In the genomic region with DNA sequence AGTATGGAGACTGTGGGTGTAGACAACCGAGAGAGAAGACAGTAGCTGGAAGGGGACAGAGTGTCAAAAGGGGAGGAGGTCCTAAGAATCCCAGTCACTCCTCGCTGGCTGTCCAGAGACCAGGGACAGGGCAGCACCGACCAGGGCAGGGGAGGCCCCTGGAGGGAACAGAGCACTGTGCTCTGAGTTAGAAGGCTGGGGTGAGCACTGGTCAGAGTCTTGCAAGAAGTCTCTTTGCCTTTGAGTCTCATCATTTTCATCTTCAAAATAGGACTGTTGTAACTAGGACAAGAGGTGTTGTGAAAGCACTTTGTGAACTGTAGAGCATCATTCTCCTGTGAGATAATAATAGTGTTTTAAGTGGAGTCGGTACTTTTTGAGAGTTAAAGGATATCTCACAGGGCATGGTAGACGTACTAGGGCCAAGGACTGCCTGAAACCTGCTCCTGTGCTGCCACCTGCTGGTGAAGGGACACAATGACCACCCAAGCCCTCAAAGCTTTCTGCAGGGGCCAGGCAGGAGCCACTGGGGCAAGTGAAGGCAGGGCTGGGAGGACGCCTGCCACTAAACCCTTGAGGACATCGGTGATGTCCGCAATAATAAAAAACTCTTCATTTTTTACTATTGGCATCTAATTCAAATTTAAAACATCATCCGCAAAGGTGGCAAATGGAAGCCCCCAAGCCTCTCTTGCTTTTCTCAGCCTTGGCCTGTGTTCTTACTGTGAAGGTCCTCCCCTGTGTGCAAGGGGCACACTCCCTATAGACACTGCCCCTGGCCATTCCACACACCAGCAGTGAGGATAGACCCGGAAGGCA, we compare ENCODE assay signal across 8 cellular contexts.
DNase-seq lines count a peak whose midpoint lies in the region; ATAC-seq lines count a peak whose summit lies in the region.

No MANE protein-coding gene starts in this region.

- peaks cover 5% of the 10 kb centered on the region for H3K36me3 Mint-ChIP-seq in central memory CD8-positive, alpha-beta T cell (ENCODE audit: insufficient read depth)

- DNase-seq in AG08396 (ENCODE audit: low spot score) (peak; percentile 90), NCI-H345 treated with DMSO at 0.1 percent for 48 hours (lab: John Stamatoyannopoulos, UW; ENCODE audit: unreplicated experiment) (peak; percentile 71), left kidney (ENCODE audit: low read depth, low spot score) (peak; percentile 92)
- peak; percentile 49 for DNase-seq in activated CD4-positive, CD25-positive, alpha-beta regulatory T cell treated with anti-CD3 and anti-CD28 coated beads, Interleukin-2, amount 50 U/mL, for 16 hours (ENCODE audit: low read depth, low spot score)
- DNase-seq in central memory CD8-positive, alpha-beta T cell (ENCODE audit: low spot score in 2 of 2), result peak; percentile 71 to 75
- peak; percentile 75 for DNase-seq in stimulated activated CD4-positive, alpha-beta T cell treated with anti-CD3 and anti-CD28 coated beads, Interleukin-4, amount 100 ng/mL, for 1 hour

- no peaks in the 10 kb centered on the region for H3K9me3 Mint-ChIP-seq in central memory CD8-positive, alpha-beta T cell

- peaks cover 31% of the 10 kb centered on the region for H3K27me3 Mint-ChIP-seq in central memory CD8-positive, alpha-beta T cell

- no peaks in the 10 kb centered on the region for H3K4me1 Mint-ChIP-seq in central memory CD8-positive, alpha-beta T cell

- H3K4me3 Mint-ChIP-seq in central memory CD8-positive, alpha-beta T cell, result no peak overlapping the region

- ATAC-seq in GM18909 (IDR thresholded peaks at IDR 0.05; ENCODE audit: poor library complexity, unreplicated experiment), result peak; percentile 84
- peak; percentile 86 for ATAC-seq in HG03159 (IDR thresholded peaks at IDR 0.05; ENCODE audit: unreplicated experiment)
- peak; percentile 89 for ATAC-seq in central memory CD8-positive, alpha-beta T cell (replicated peaks; ENCODE audit: extremely low read depth, poor library complexity, severe bottlenecking)

- H3K27ac Mint-ChIP-seq in central memory CD8-positive, alpha-beta T cell (ENCODE audit: low read depth), result no peak overlapping the region

Comparison
In these comparisons a context has a peak if more than half of its experiments do, and no peak if none do; other contexts are left out.
1. Peak in every context shown above with its lines: DNase-seq and ATAC-seq.